Comparison of ENCODE assay signal across 10 cellular contexts in the genomic region with DNA sequence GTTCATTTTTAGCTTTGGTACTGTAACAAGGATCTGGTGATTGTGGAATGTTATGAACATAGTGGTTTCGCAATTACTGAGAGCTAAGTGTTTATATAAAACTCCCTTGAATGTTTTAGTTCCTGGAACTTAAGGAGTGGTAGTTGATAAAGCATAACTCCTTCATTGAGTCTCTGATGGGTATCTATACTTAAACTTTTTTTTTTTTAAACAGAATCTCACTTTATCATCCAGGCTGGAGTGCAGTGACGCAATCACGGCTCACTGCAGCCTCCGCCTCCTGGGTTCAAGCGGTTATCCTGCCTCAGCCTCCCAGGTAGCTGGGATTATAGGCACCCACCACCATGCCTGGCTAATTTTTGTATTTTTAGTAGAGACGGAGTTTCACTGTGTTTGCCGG. TPM values are rescaled to one million over a fixed set of nuclear protein-coding genes. Genes with fewer than 3 reads are reported as not detected.
DNase-seq lines count a peak whose midpoint lies in the region; ATAC-seq and TF ChIP-seq lines count a peak whose summit lies in the region.
"Had no signal": no experiment of that assay in that cellular context is flagged by ENCODE, and none has a peak within 500 bp of the region (broad histone marks: within the 10 kb centered on the region; RNA-seq: fewer than 3 reads in every experiment).

No MANE protein-coding gene starts in this region.

- H3K4me3 ChIP-seq in ascending aorta (no peak overlapping the region), tibial artery (no peak overlapping the region)

- intact Hi-C loops in ascending aorta (cut with DNase I) = no loop called here
- intact Hi-C loops in tibial artery (cut with DNase I; ENCODE audit: low total_unique reads) = no loop called here

- no peak overlapping the region; the same call in 1 of the 2 replicates for H3K4me3 Mint-ChIP-seq in HFFc6
- H3K4me3 Mint-ChIP-seq: activated CD8-positive, alpha-beta memory T cell treated with anti-CD3 and anti-CD28 coated beads, Interleukin-2, amount 10 ng/mL, durations not matched to agents 7 days and 5 days had no signal

- H3K27ac ChIP-seq in ascending aorta (peak overlapping the region; percentile 46 to 66), tibial artery (peak overlapping the region; percentile 51 to 59)

- H3K36me3 ChIP-seq in ascending aorta (peaks cover 18 to 22% of the 10 kb centered on the region in 2 donors), tibial artery (peaks cover 15 to 24% (median 23%) of the 10 kb centered on the region in 3 donors)

- TF ChIP-seq CTCF in HFFc6 (IDR thresholded peaks at IDR 0.05) (no peak), ascending aorta (IDR thresholded peaks at IDR 0.05) (no peak), tibial artery (IDR thresholded peaks at IDR 0.05) (no peak)

- H3K4me1 ChIP-seq in ascending aorta = peaks cover 0 to 9% of the 10 kb centered on the region in 2 donors
- H3K4me1 ChIP-seq in tibial artery = peaks cover 0 to 24% (median 5%) of the 10 kb centered on the region in 4 donors

- no peaks in the 10 kb centered on the region for H3K27me3 ChIP-seq in ascending aorta
- H3K27me3 ChIP-seq in tibial artery = no peaks in the 10 kb centered on the region

- DNase-seq in HFFc6 (peak; percentile 74), ascending aorta (ENCODE audit: low spot score in 2 of 2) (no peak), glomerular visceral epithelial cell (ENCODE audit: extremely low spot score) (peak; percentile 17), tibial artery (no peak), hypothalamus (lab: John Stamatoyannopoulos, UW) (no peak), SHP77 (lab: John Stamatoyannopoulos, UW) (no peak)
- DNase-seq: activated CD8-positive, alpha-beta memory T cell treated with anti-CD3 and anti-CD28 coated beads, Interleukin-2, amount 10 ng/mL, durations not matched to agents 7 days and 5 days; NCI-H1436 treated with DMSO at 0.1 percent for 48 hours; SHP77 treated with DMSO at 0.1 percent for 48 hours had no signal

- no peaks in the 10 kb centered on the region for H3K9me3 Mint-ChIP-seq in HFFc6

- peaks cover 30% of the 10 kb centered on the region for H3K4me1 Mint-ChIP-seq in HFFc6 (ENCODE audit: low read depth)

- peak overlapping the region; percentile 82 for H3K27ac Mint-ChIP-seq in HFFc6
- H3K27ac Mint-ChIP-seq: activated CD8-positive, alpha-beta memory T cell treated with anti-CD3 and anti-CD28 coated beads, Interleukin-2, amount 10 ng/mL, durations not matched to agents 7 days and 5 days had no signal

- no peak for ATAC-seq in HG03457 (IDR thresholded peaks at IDR 0.05; ENCODE audit: unreplicated experiment)
- ATAC-seq: activated CD8-positive, alpha-beta memory T cell treated with anti-CD3 and anti-CD28 coated beads, Interleukin-2, amount 10 ng/mL, durations not matched to agents 7 days and 5 days had no signal

- H3K27me3 Mint-ChIP-seq in HFFc6 (ENCODE audit: insufficient read depth) = peaks cover 3% of the 10 kb centered on the region; the same call in 1 of the 2 replicates
- H3K27me3 Mint-ChIP-seq: activated CD8-positive, alpha-beta memory T cell treated with anti-CD3 and anti-CD28 coated beads, Interleukin-2, amount 10 ng/mL, durations not matched to agents 7 days and 5 days had no signal

- peaks cover 10% of the 10 kb centered on the region; the same call in 1 of the 2 replicates for H3K36me3 Mint-ChIP-seq in HFFc6 (ENCODE audit: low read depth)

- no peaks in the 10 kb centered on the region for H3K9me3 ChIP-seq in ascending aorta
- H3K9me3 ChIP-seq in tibial artery = no peaks in the 10 kb centered on the region

RNA-seq across cellular contexts. Expression of a gene that starts 11.3 kb away (rescaled TPM):
- total RNA-seq in HFFc6 (2021; fragmentation: NEBNext Ultra II Directional; extraction: Animal tissue kit (Norgen Biotek cat#: 25700)) = 10 to 100 TPM; 24.9 to 32.5 (median 27.7) TPM
- total RNA-seq in ascending aorta = 20.3 TPM

RNA-seq across cellular contexts. Expression of a gene that starts 52.0 kb away (rescaled TPM):
- total RNA-seq in HFFc6 (2021; fragmentation: NEBNext Ultra II Directional; extraction: Animal tissue kit (Norgen Biotek cat#: 25700)) = 10 to 100 TPM; 38.8 to 61.3 (median 55.7) TPM
- 43.3 TPM for total RNA-seq in ascending aorta

Comparison
In these comparisons a context has a peak if more than half of its experiments do, and no peak if none do; other contexts are left out.
1. DNase-seq: peak in HFFc6 (single experiment) and glomerular visceral epithelial cell (single experiment); none in ascending aorta (0 of 2), tibial artery (0 of 2), hypothalamus (0 of 51) and SHP77 (0 of 2).